Comparison of ENCODE assay signal across 25 cellular contexts in genomic region chr9:92377904-92378303, GRCh38. TPM values are rescaled to one million over a fixed set of nuclear protein-coding genes. Genes with fewer than 3 reads are reported as not detected.
DNase-seq lines count a peak whose midpoint lies in the region; ATAC-seq and TF ChIP-seq lines count a peak whose summit lies in the region.
"Had no signal": no experiment of that assay in that cellular context is flagged by ENCODE, and none has a peak within 500 bp of the region (broad histone marks: within the 10 kb centered on the region; RNA-seq: fewer than 3 reads in every experiment).

No MANE protein-coding gene starts in this region.

- H3K4me2 ChIP-seq in hepatocyte (no peak overlapping the region), trophoblast cell (ENCODE audit: low read length) (no peak overlapping the region)

- no peak overlapping the region for H3K9ac ChIP-seq in trophoblast cell (ENCODE audit: low read length)

- peak overlapping the region; percentile 35 for H3K27ac Mint-ChIP-seq in T-helper 1 cell treated with Interleukin-12 subunit alpha and Interleukin-12 subunit beta and Interleukin-4 antibody, amounts not matched to agents 30 μg/mL and 1 μg/mL, for 36 hours
- no peak overlapping the region for H3K27ac Mint-ChIP-seq in activated CD8-positive, alpha-beta T cell treated with anti-CD3 and anti-CD28 coated beads, Interleukin-2, amount 10 ng/mL, durations not matched to agents 7 days and 5 days
- H3K27ac Mint-ChIP-seq: activated B cell treated with CpG ODN at 0.5 μM for 24 hours; CD14-positive monocyte; dendritic cell treated with granulocyte-macrophage colony-stimulating factor and Interleukin-4, amounts not matched to agents 40 ng/mL and 50 ng/mL, for 4 days; IgD-negative memory B cell; T-cell had no signal

- no peaks in the 10 kb centered on the region for H3K9me3 ChIP-seq in hepatocyte (ENCODE audit: low read depth)
- no peaks in the 10 kb centered on the region for H3K9me3 ChIP-seq in trophoblast cell (ENCODE audit: insufficient read depth, low read depth, low read length)
- H3K9me3 ChIP-seq in upper lobe of left lung, result peaks cover 0 to 8% (median 2%) of the 10 kb centered on the region in 4 donors

- no peaks in the 10 kb centered on the region for H3K79me1 ChIP-seq in trophoblast cell (ENCODE audit: low read length)

- TF ChIP-seq EP300 in upper lobe of left lung (IDR thresholded peaks at IDR 0.05), result no peak

- no peak overlapping the region for H3K18ac ChIP-seq in trophoblast cell (ENCODE audit: low read length)

- no peaks in the 10 kb centered on the region for H4K20me1 ChIP-seq in hepatocyte (ENCODE audit: insufficient read depth, poor library complexity, severe bottlenecking)

- no peak overlapping the region for H2BK5ac ChIP-seq in trophoblast cell (ENCODE audit: low read depth, low read length, poor library complexity)

- 45% methylated on average over 1 of the region's 1 CpG for WGBS in hepatocyte (ENCODE audit: low lambda C conversion rate, missing lambda C conversion rate)
- no CpG with 5 or more reads among the region's 1 CpG for WGBS in trophoblast cell (ENCODE audit: extremely low coverage, insufficient coverage, insufficient read length)
- 78 to 80% methylated on average over 1 of the region's 1 CpG for WGBS in upper lobe of left lung, 2 donors

- TF ChIP-seq POLR2A in upper lobe of left lung (IDR thresholded peaks at IDR 0.05), result no peak

- no peak overlapping the region for H3K23ac ChIP-seq in trophoblast cell (ENCODE audit: low read length)

- H3K27me3 Mint-ChIP-seq in T-helper 1 cell treated with Interleukin-12 subunit alpha and Interleukin-12 subunit beta and Interleukin-4 antibody, amounts not matched to agents 30 μg/mL and 1 μg/mL, for 36 hours (ENCODE audit: low read depth), result no peaks in the 10 kb centered on the region
- no peaks in the 10 kb centered on the region for H3K27me3 Mint-ChIP-seq in activated CD8-positive, alpha-beta T cell treated with anti-CD3 and anti-CD28 coated beads, Interleukin-2, amount 10 ng/mL, durations not matched to agents 7 days and 5 days (ENCODE audit: low read depth)
- H3K27me3 Mint-ChIP-seq: activated B cell treated with CpG ODN at 0.5 μM for 24 hours; brain; dendritic cell treated with granulocyte-macrophage colony-stimulating factor and Interleukin-4, amounts not matched to agents 40 ng/mL and 50 ng/mL, for 4 days; IgD-negative memory B cell; T-cell had no signal

- H3K4me1 Mint-ChIP-seq in T-helper 1 cell treated with Interleukin-12 subunit alpha and Interleukin-12 subunit beta and Interleukin-4 antibody, amounts not matched to agents 30 μg/mL and 1 μg/mL, for 36 hours (ENCODE audit: low read depth), result peaks cover 21% of the 10 kb centered on the region
- peaks cover 13% of the 10 kb centered on the region for H3K4me1 Mint-ChIP-seq in activated CD8-positive, alpha-beta T cell treated with anti-CD3 and anti-CD28 coated beads, Interleukin-2, amount 10 ng/mL, durations not matched to agents 7 days and 5 days (ENCODE audit: low read depth)
- H3K4me1 Mint-ChIP-seq: activated B cell treated with CpG ODN at 0.5 μM for 24 hours, CD14-positive monocyte, IgD-negative memory B cell had no signal

- H3K79me2 ChIP-seq in hepatocyte (no peaks in the 10 kb centered on the region), trophoblast cell (ENCODE audit: control insufficient read depth, insufficient read depth, low read length, poor library complexity) (no peaks in the 10 kb centered on the region)

- CTCF ChIA-PET in activated CD8-positive, alpha-beta T cell treated with anti-CD3 and anti-CD28 coated beads, Interleukin-2, amount 10 ng/mL, durations not matched to agents 7 days and 5 days (lab: Charles Lee), result interaction anchor here (0.7 kb wide), 1 partner anchor 10 kb away, joined by 4 read pairs; no protein-coding TSS in a partner anchor

- peak overlapping the region; percentile 52 for H3K27ac ChIP-seq in hepatocyte
- H3K27ac ChIP-seq in trophoblast cell (ENCODE audit: low read depth, low read length), result no peak overlapping the region
- H3K27ac ChIP-seq in upper lobe of left lung, result no peak overlapping the region
- H3K27ac ChIP-seq: foreskin keratinocyte had no signal

- H2BK120ac ChIP-seq in trophoblast cell (ENCODE audit: insufficient read depth, low read length, poor library complexity), result no peak overlapping the region

- H3K36me3 Mint-ChIP-seq in T-helper 1 cell treated with Interleukin-12 subunit alpha and Interleukin-12 subunit beta and Interleukin-4 antibody, amounts not matched to agents 30 μg/mL and 1 μg/mL, for 36 hours (ENCODE audit: low read depth), result peaks cover 29% of the 10 kb centered on the region
- peaks cover 46% of the 10 kb centered on the region for H3K36me3 Mint-ChIP-seq in activated CD8-positive, alpha-beta T cell treated with anti-CD3 and anti-CD28 coated beads, Interleukin-2, amount 10 ng/mL, durations not matched to agents 7 days and 5 days (ENCODE audit: low read depth)

- H3K4me1 ChIP-seq in hepatocyte (ENCODE audit: insufficient read depth) (peaks cover 17% of the 10 kb centered on the region), trophoblast cell (ENCODE audit: control insufficient read depth in 1 of 2, insufficient read depth in 2 of 2, low read length in 2 of 2) (peaks cover 4 to 5% of the 10 kb centered on the region in 2 experiments), upper lobe of left lung (no peaks in the 10 kb centered on the region)

- no peak overlapping the region for H4K8ac ChIP-seq in trophoblast cell (ENCODE audit: low read depth, low read length)

- DNase-seq in T-helper 1 cell (no peak), NCI-H146 treated with DMSO at 0.1 percent for 48 hours (lab: John Stamatoyannopoulos, UW; ENCODE audit: unreplicated experiment) (peak; percentile 76), hepatocyte (ENCODE audit: low spot score) (no peak), trophoblast cell (no peak), cortex of kidney (lab: John Stamatoyannopoulos, UW) (no peak), upper lobe of left lung (no peak)
- DNase-seq in activated CD8-positive, alpha-beta T cell treated with anti-CD3 and anti-CD28 coated beads, Interleukin-2, amount 10 ng/mL, durations not matched to agents 7 days and 5 days, result no peak
- DNase-seq: activated B cell treated with CpG ODN at 0.5 μM for 24 hours; DND-41; foreskin keratinocyte; hippocampal formation; MV-4-11; NCI-H187 treated with DMSO at 0.1 percent for 48 hours; stimulated activated CD4-positive, alpha-beta T cell treated with anti-CD3 and anti-CD28 coated beads, Interleukin-12 subunit alpha, Interleukin-12 subunit beta, amount 100 ng/mL, for 4 hours; T-cell had no signal

- TF ChIP-seq CTCF in hepatocyte (IDR thresholded peaks at IDR 0.05; ENCODE audit: poor library complexity) (no peak), upper lobe of left lung (IDR thresholded peaks at IDR 0.05) (no peak)

- no peaks in the 10 kb centered on the region for H3K36me3 ChIP-seq in hepatocyte (replicated peaks; ENCODE audit: insufficient read depth, low read depth)
- no peaks in the 10 kb centered on the region for H3K36me3 ChIP-seq in trophoblast cell (ENCODE audit: control insufficient read depth in 1 of 2, insufficient read depth in 2 of 2, low read length in 2 of 2)
- H3K36me3 ChIP-seq in upper lobe of left lung, result no peaks in the 10 kb centered on the region

- peaks cover 15% of the 10 kb centered on the region for H3K9me3 Mint-ChIP-seq in T-helper 1 cell treated with Interleukin-12 subunit alpha and Interleukin-12 subunit beta and Interleukin-4 antibody, amounts not matched to agents 30 μg/mL and 1 μg/mL, for 36 hours
- H3K9me3 Mint-ChIP-seq in activated CD8-positive, alpha-beta T cell treated with anti-CD3 and anti-CD28 coated beads, Interleukin-2, amount 10 ng/mL, durations not matched to agents 7 days and 5 days (ENCODE audit: insufficient read depth), result peaks cover 10% of the 10 kb centered on the region

- no peak for ATAC-seq in activated CD8-positive, alpha-beta T cell treated with anti-CD3 and anti-CD28 coated beads, Interleukin-2, amount 10 ng/mL, durations not matched to agents 7 days and 5 days
- ATAC-seq in upper lobe of left lung (ENCODE audit: low FRiP score in 2 of 2), result no peak
- ATAC-seq: foreskin keratinocyte, Right ventricle myocardium inferior, T-cell had no signal

- H3K9me2 ChIP-seq in hepatocyte (replicated peaks; ENCODE audit: insufficient read depth), result no peaks in the 10 kb centered on the region

- H3K27me3 ChIP-seq in hepatocyte, result no peaks in the 10 kb centered on the region
- no peaks in the 10 kb centered on the region for H3K27me3 ChIP-seq in trophoblast cell (ENCODE audit: insufficient read depth, low read length)
- no peaks in the 10 kb centered on the region for H3K27me3 ChIP-seq in upper lobe of left lung
- H3K27me3 ChIP-seq: foreskin keratinocyte had no signal

- no peak overlapping the region for H4K12ac ChIP-seq in trophoblast cell (ENCODE audit: low read depth, low read length)

- no peak overlapping the region for H4K91ac ChIP-seq in trophoblast cell (ENCODE audit: low read depth, low read length)

- H3K4me3 Mint-ChIP-seq in T-helper 1 cell treated with Interleukin-12 subunit alpha and Interleukin-12 subunit beta and Interleukin-4 antibody, amounts not matched to agents 30 μg/mL and 1 μg/mL, for 36 hours, result no peak overlapping the region
- no peak overlapping the region for H3K4me3 Mint-ChIP-seq in activated CD8-positive, alpha-beta T cell treated with anti-CD3 and anti-CD28 coated beads, Interleukin-2, amount 10 ng/mL, durations not matched to agents 7 days and 5 days
- H3K4me3 Mint-ChIP-seq: activated B cell treated with CpG ODN at 0.5 μM for 24 hours; activated T-helper 1 cell treated with anti-CD3 and anti-CD28 coated beads, Interleukin-12 subunit alpha, Interleukin-12 subunit beta, Interleukin-2, Interleukin-4 antibody, amounts not matched to agents 30 ng/mL and 10 ng/mL and 1 ng/mL, durations not matched to agents 14 hours and 24 hours and 36 hours; brain; CD14-positive monocyte; dendritic cell treated with granulocyte-macrophage colony-stimulating factor and Interleukin-4, amounts not matched to agents 40 ng/mL and 50 ng/mL, for 4 days; IgD-negative memory B cell; T-cell had no signal

- peak overlapping the region; percentile 64 for H2BK12ac ChIP-seq in trophoblast cell (ENCODE audit: low read length)

- H2AFZ ChIP-seq in hepatocyte (no peak overlapping the region), trophoblast cell (ENCODE audit: insufficient read depth, low read length, poor library complexity) (no peak overlapping the region)

- H2AK5ac ChIP-seq in trophoblast cell (ENCODE audit: low read length), result no peak overlapping the region

- POLR2A ChIA-PET in activated CD8-positive, alpha-beta T cell treated with anti-CD3 and anti-CD28 coated beads, Interleukin-2, amount 10 ng/mL, durations not matched to agents 7 days and 5 days (lab: Charles Lee), result no interaction called here

- H3K14ac ChIP-seq in trophoblast cell (ENCODE audit: low read length), result no peak overlapping the region

- H3K4ac ChIP-seq in trophoblast cell (ENCODE audit: low read depth, low read length), result no peak overlapping the region

- H3K4me3 ChIP-seq in hepatocyte (no peak overlapping the region), trophoblast cell (ENCODE audit: low read depth, low read length) (no peak overlapping the region), upper lobe of left lung (no peak overlapping the region)

RNA-seq across cellular contexts. Expression of gene OGN, which starts 26.5 kb away (rescaled TPM):
- total RNA-seq in hepatocyte, result 43.5 and 56.6 TPM in 2 replicates
- 12.6 and 16.7 TPM in 2 replicates for polyA plus RNA-seq in hepatocyte
- polyA plus RNA-seq in trophoblast cell (2013), result not detected in 2 replicates
- total RNA-seq in activated CD8-positive, alpha-beta T cell treated with anti-CD3 and anti-CD28 coated beads, Interleukin-2, amount 10 ng/mL, durations not matched to agents 7 days and 5 days, result not detected
- total RNA-seq in upper lobe of left lung, result 10 to 100 TPM in 1 of 6 donors, 1 to 10 TPM in 3, under 1 TPM in 1, not detected in 1; 0.55 to 17.5 (median 5.4) TPM
- total RNA-seq: activated B cell treated with CpG ODN at 0.5 μM for 24 hours; activated T-helper 1 cell treated with anti-CD3 and anti-CD28 coated beads, Interleukin-12 subunit alpha, Interleukin-12 subunit beta, Interleukin-2, Interleukin-4 antibody, amounts not matched to agents 30 ng/mL and 10 ng/mL and 1 ng/mL, durations not matched to agents 14 hours and 24 hours and 36 hours; foreskin keratinocyte; kidney epithelial cell; NCI-H460 had no signal
- polyA plus RNA-seq: CD14-positive monocyte, foreskin keratinocyte, neural cell had no signal

RNA-seq across cellular contexts. Expression of gene OMD, which starts 46.4 kb away (rescaled TPM):
- total RNA-seq in hepatocyte (0.17 and 0.28 TPM in 2 replicates), upper lobe of left lung (1 to 10 TPM in 5 of 6 donors, under 1 TPM in 1; 0.67 to 8.1 (median 4.7) TPM)
- 0.18 and 0.47 TPM in 2 replicates for polyA plus RNA-seq in hepatocyte
- polyA plus RNA-seq in trophoblast cell (2013), result not detected in 2 replicates
- total RNA-seq in activated CD8-positive, alpha-beta T cell treated with anti-CD3 and anti-CD28 coated beads, Interleukin-2, amount 10 ng/mL, durations not matched to agents 7 days and 5 days, result not detected
- total RNA-seq: activated B cell treated with CpG ODN at 0.5 μM for 24 hours; activated T-helper 1 cell treated with anti-CD3 and anti-CD28 coated beads, Interleukin-12 subunit alpha, Interleukin-12 subunit beta, Interleukin-2, Interleukin-4 antibody, amounts not matched to agents 30 ng/mL and 10 ng/mL and 1 ng/mL, durations not matched to agents 14 hours and 24 hours and 36 hours; foreskin keratinocyte; kidney epithelial cell; NCI-H460; T-cell had no signal
- polyA plus RNA-seq: CD14-positive monocyte, foreskin keratinocyte, IgD-negative memory B cell, neural cell had no signal

RNA-seq across cellular contexts. Expression of gene CENPP, which starts 52.2 kb away (rescaled TPM):
- 2.0 and 5.9 TPM in 2 replicates for total RNA-seq in hepatocyte
- 2.8 and 5.1 TPM in 2 replicates for polyA plus RNA-seq in hepatocyte
- 9.6 and 9.7 TPM in 2 replicates for polyA plus RNA-seq in trophoblast cell (2013)
- total RNA-seq in activated CD8-positive, alpha-beta T cell treated with anti-CD3 and anti-CD28 coated beads, Interleukin-2, amount 10 ng/mL, durations not matched to agents 7 days and 5 days, result 10 to 100 TPM; 26.4 to 29.1 TPM
- 10 to 100 TPM in 1 of 6 donors, 1 to 10 TPM in 5; 2.9 to 17.8 (median 4.9) TPM for total RNA-seq in upper lobe of left lung

RNA-seq across cellular contexts. Expression of gene NOL8, which starts 52.8 kb away (rescaled TPM):
- 17.3 and 28.9 TPM in 2 replicates for total RNA-seq in hepatocyte
- polyA plus RNA-seq in hepatocyte, result 17.5 and 25.6 TPM in 2 replicates
- 25.1 and 25.8 TPM in 2 replicates for polyA plus RNA-seq in trophoblast cell (2013)
- total RNA-seq in activated CD8-positive, alpha-beta T cell treated with anti-CD3 and anti-CD28 coated beads, Interleukin-2, amount 10 ng/mL, durations not matched to agents 7 days and 5 days, result 10 to 100 TPM; 51.7 to 55.3 TPM
- 100 to 1,000 TPM in 1 of 6 donors, 10 to 100 TPM in 5; 22.1 to 107 (median 27.1) TPM for total RNA-seq in upper lobe of left lung
